Comparison of ENCODE assay signal across 24 cellular contexts in the genomic region with DNA sequence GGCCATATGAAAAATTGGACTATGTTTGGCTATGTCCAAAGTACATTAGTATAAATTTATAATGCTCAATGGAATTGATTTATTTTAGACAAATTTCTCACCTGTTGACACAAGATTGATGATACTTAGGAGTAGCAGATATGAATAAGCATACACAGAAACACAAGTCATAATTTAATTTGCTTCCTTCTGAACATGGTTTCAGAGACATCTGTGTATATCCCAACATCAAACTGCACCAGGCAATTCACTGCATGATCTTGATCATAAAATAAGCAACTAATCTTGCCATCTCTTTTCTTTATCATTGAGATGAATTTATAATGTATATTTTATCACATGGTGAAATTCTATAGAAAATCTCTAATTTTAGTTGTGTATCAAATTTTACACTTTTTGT. TPM values are rescaled to one million over a fixed set of nuclear protein-coding genes. Genes with fewer than 3 reads are reported as not detected.
"Had no signal": no experiment of that assay in that cellular context is flagged by ENCODE, and none has a peak within 500 bp of the region (broad histone marks: within the 10 kb centered on the region; RNA-seq: fewer than 3 reads in every experiment).

No MANE protein-coding gene starts in this region.

- H3K4me3 ChIP-seq: right lobe of liver, skin epidermis had no signal

- H3K27me3 Mint-ChIP-seq: activated CD4-positive, alpha-beta T cell treated with anti-CD3 and anti-CD28 coated beads, Interleukin-2, amount 10 ng/mL, durations not matched to agents 7 days and 5 days had no signal

- ATAC-seq: activated naive CD4-positive, alpha-beta T cell treated with anti-CD3 and anti-CD28 coated beads, Interleukin-2, amount 50 U/mL, for 72 hours; foreskin keratinocyte; left colon; right lobe of liver; stimulated activated naive CD8-positive, alpha-beta T cell treated with anti-CD3 and anti-CD28 coated beads, Interleukin-15, Interleukin-2, amounts not matched to agents 100 U/mL and 50 U/mL, for 24 hours had no signal

- FAIRE-seq: keratinocyte had no signal

- H3K9me3 ChIP-seq: right lobe of liver had no signal

- H3K27ac Mint-ChIP-seq: activated CD4-positive, alpha-beta T cell treated with anti-CD3 and anti-CD28 coated beads, Interleukin-2, amount 10 ng/mL, durations not matched to agents 7 days and 5 days; activated naive CD4-positive, alpha-beta T cell treated with anti-CD3 and anti-CD28 coated beads, Interleukin-2, amount 50 U/mL, for 72 hours; T-helper 2 cell treated with Interferon-gamma antibody and Interleukin-4, amounts not matched to agents 5 μg/mL and 100 μg/mL, for 36 hours had no signal

- H3K27ac ChIP-seq: brain microvascular endothelial cell, foreskin keratinocyte, right lobe of liver, VCaP had no signal

- H3K4me3 Mint-ChIP-seq: activated CD4-positive, alpha-beta T cell treated with anti-CD3 and anti-CD28 coated beads, Interleukin-2, amount 10 ng/mL, durations not matched to agents 7 days and 5 days had no signal

- DNase-seq: activated CD4-positive, alpha-beta T cell treated with anti-CD3 and anti-CD28 coated beads, Interleukin-2, amount 10 ng/mL, durations not matched to agents 7 days and 5 days; activated CD4-positive, CD25-positive, alpha-beta regulatory T cell treated with anti-CD3 and anti-CD28 coated beads, Interleukin-2, amount 50 U/mL, for 72 hours; activated T-cell treated with anti-CD3 and anti-CD28 coated beads, Interleukin-2, amount 50 U/mL, for 1 hour; aorta; brain microvascular endothelial cell; caudate nucleus; effector memory CD4-positive, alpha-beta T cell; foreskin keratinocyte; left colon; mesenchymal stem cell; occipital lobe; right lobe of liver; stimulated activated CD4-positive, alpha-beta T cell treated with anti-CD3 and anti-CD28 coated beads, Interleukin-15, amount 100 ng/mL, for 24 hours; stimulated activated naive CD8-positive, alpha-beta T cell treated with anti-CD3 and anti-CD28 coated beads, Interleukin-15, Interleukin-2, amounts not matched to agents 100 U/mL and 50 U/mL, for 24 hours had no signal

- H3K36me3 ChIP-seq: brain microvascular endothelial cell, right lobe of liver had no signal

- H3K4me1 ChIP-seq: foreskin keratinocyte, right lobe of liver had no signal

- H3K27me3 ChIP-seq: brain microvascular endothelial cell, foreskin keratinocyte, right lobe of liver had no signal

- H3K9me3 Mint-ChIP-seq: activated CD4-positive, alpha-beta T cell treated with anti-CD3 and anti-CD28 coated beads, Interleukin-2, amount 10 ng/mL, durations not matched to agents 7 days and 5 days; T-helper 2 cell treated with Interferon-gamma antibody and Interleukin-4, amounts not matched to agents 5 μg/mL and 100 μg/mL, for 36 hours had no signal

RNA-seq across cellular contexts. Expression of a gene that starts 3.8 kb away (rescaled TPM):
- total RNA-seq: dermis microvascular lymphatic vessel endothelial cell, foreskin keratinocyte, glomerular endothelial cell, lower leg skin, myocyte, occipital lobe had no signal
- polyA plus RNA-seq: aorta, foreskin keratinocyte, keratinocyte, neural cell had no signal

RNA-seq across cellular contexts. Expression of a gene that starts 31.6 kb away (rescaled TPM):
- total RNA-seq: foreskin keratinocyte, myocyte had no signal
- polyA plus RNA-seq: foreskin keratinocyte, keratinocyte had no signal
